Comparison of ENCODE assay signal across 23 cellular contexts in the genomic region with DNA sequence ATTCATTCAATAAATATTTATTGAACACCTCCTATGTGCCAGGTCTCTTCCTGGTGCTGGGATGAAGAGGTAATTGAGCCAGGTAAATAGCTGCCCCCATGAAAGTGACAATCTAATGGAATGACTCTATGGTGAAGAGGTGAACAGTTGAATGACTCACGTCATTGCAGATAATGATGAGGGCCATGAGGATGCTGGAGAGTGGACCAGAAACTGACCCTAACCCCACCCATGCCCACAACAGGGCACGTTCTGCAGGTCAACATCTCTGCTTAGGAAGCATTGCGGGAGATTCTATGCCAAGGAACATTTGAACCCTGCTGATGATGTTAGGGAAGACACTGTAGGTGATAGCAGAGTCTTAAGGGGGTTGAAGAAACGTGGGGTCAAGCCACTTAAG.
A peak's percentile ranks its signal among the peaks of the same experiment; 100 is the strongest.
DNase-seq lines count a peak whose midpoint lies in the region; ATAC-seq, FAIRE-seq and TF ChIP-seq lines count a peak whose summit lies in the region.
"Had no signal": no experiment of that assay in that cellular context is flagged by ENCODE, and none has a peak within 500 bp of the region (broad histone marks: within the 10 kb centered on the region; RNA-seq: fewer than 3 reads in every experiment).

No MANE protein-coding gene starts in this region.

- H3K27me3 ChIP-seq in Peyer's patch = no peaks in the 10 kb centered on the region
- no peaks in the 10 kb centered on the region for H3K27me3 ChIP-seq in small intestine (ENCODE audit: control insufficient read depth in 2 of 2, insufficient read depth in 2 of 2, low read length in 2 of 2)
- H3K27me3 ChIP-seq: BE2C had no signal

- TF ChIP-seq CTCF in C4-2B (conservative IDR thresholded peaks at IDR 0.05) (no peak), LNCaP clone FGC (IDR thresholded peaks at IDR 0.05; ENCODE audit: control insufficient read depth, extremely low read depth, insufficient read depth) (no peak), Peyer's patch (IDR thresholded peaks at IDR 0.05) (no peak), omental fat pad (IDR thresholded peaks at IDR 0.05) (no peak)

- H3K9me3 Mint-ChIP-seq in activated T-helper 17 cell treated with anti-CD3 and anti-CD28 coated beads, Interleukin-2, amount 50 U/mL, for 72 hours = peaks cover 9% of the 10 kb centered on the region

- ATAC-seq in GM21529 (IDR thresholded peaks at IDR 0.05; ENCODE audit: unreplicated experiment) = no peak
- no peak for ATAC-seq in omental fat pad (ENCODE audit: low FRiP score)
- ATAC-seq in activated T-helper 17 cell treated with anti-CD3 and anti-CD28 coated beads, Interleukin-2, amount 50 U/mL, for 72 hours (replicated peaks) = no peak
- ATAC-seq: HepG2 had no signal

- no peak overlapping the region for H3K4me3 Mint-ChIP-seq in activated T-helper 17 cell treated with anti-CD3 and anti-CD28 coated beads, Interleukin-2, amount 50 U/mL, for 72 hours
- H3K4me3 Mint-ChIP-seq: CD4-positive, alpha-beta T cell had no signal

- FAIRE-seq in small intestine (lab: Jason Lieb, UNC) = no peak
- FAIRE-seq: A204.1, D721Med, G401.6, GM12891, GM18507, HepG2 had no signal

- H3K4me3 ChIP-seq in LNCaP clone FGC (ENCODE audit: low read depth, low read length) = 0 out of 2 replicates have a peak overlapping the region, but pooled peaks have one; percentile 13
- H3K4me3 ChIP-seq in Peyer's patch = no peak overlapping the region
- no peak overlapping the region for H3K4me3 ChIP-seq in small intestine (ENCODE audit: low read depth in 1 of 2, low read length in 2 of 2)
- H3K4me3 ChIP-seq: HAP-1 had no signal

- H3K36me3 ChIP-seq in Peyer's patch = no peaks in the 10 kb centered on the region
- H3K36me3 ChIP-seq in small intestine (ENCODE audit: control insufficient read depth in 2 of 2, insufficient read depth in 2 of 2, low read length in 2 of 2) = no peaks in the 10 kb centered on the region
- H3K36me3 ChIP-seq: BE2C, HAP-1 had no signal

- WGBS in small intestine, 3 donors = 49 to 67% (median 55%) methylated on average over 4 of the region's 4 CpGs

- H3K9me3 ChIP-seq in Peyer's patch (no peaks in the 10 kb centered on the region), small intestine (ENCODE audit: control insufficient read depth, low read depth) (no peaks in the 10 kb centered on the region)
- H3K9me3 ChIP-seq: BE2C, Caco-2, HAP-1 had no signal

- no peaks in the 10 kb centered on the region for H3K36me3 Mint-ChIP-seq in activated T-helper 17 cell treated with anti-CD3 and anti-CD28 coated beads, Interleukin-2, amount 50 U/mL, for 72 hours (ENCODE audit: low read depth)
- H3K36me3 Mint-ChIP-seq: IgD-negative memory B cell had no signal

- no peak overlapping the region for H3K27ac Mint-ChIP-seq in activated T-helper 17 cell treated with anti-CD3 and anti-CD28 coated beads, Interleukin-2, amount 50 U/mL, for 72 hours
- H3K27ac Mint-ChIP-seq: CD4-positive, alpha-beta T cell; IgD-negative memory B cell had no signal

- H3K27ac ChIP-seq in C4-2B = peak overlapping the region; percentile 63
- peak overlapping the region in 2 of 4 donors; percentile 24 to 82 for H3K27ac ChIP-seq in Peyer's patch
- H3K27ac ChIP-seq in small intestine (ENCODE audit: low read depth in 1 of 2, low read length in 1 of 2) = peak overlapping the region in 1 of 2 donors; percentile 13
- H3K27ac ChIP-seq: HL-60 had no signal

- TF ChIP-seq POLR2A in Peyer's patch (IDR thresholded peaks at IDR 0.05) = no peak

- no peaks in the 10 kb centered on the region for H3K27me3 Mint-ChIP-seq in activated T-helper 17 cell treated with anti-CD3 and anti-CD28 coated beads, Interleukin-2, amount 50 U/mL, for 72 hours
- H3K27me3 Mint-ChIP-seq: CD4-positive, alpha-beta T cell had no signal

- H3K4me1 ChIP-seq in Peyer's patch (peaks cover 0 to 6% (median 0%) of the 10 kb centered on the region in 4 donors), small intestine (ENCODE audit: control insufficient read depth in 2 of 2, insufficient read depth in 1 of 2, low read depth in 1 of 2, low read length in 1 of 2) (peaks cover 0 to 9% of the 10 kb centered on the region in 2 donors)
- H3K4me1 ChIP-seq: HAP-1 had no signal

- no peaks in the 10 kb centered on the region for H3K4me1 Mint-ChIP-seq in activated T-helper 17 cell treated with anti-CD3 and anti-CD28 coated beads, Interleukin-2, amount 50 U/mL, for 72 hours
- H3K4me1 Mint-ChIP-seq: IgD-negative memory B cell had no signal

- no peak for DNase-seq in LNCaP clone FGC (ENCODE audit: low read depth)
- DNase-seq in Peyer's patch = peak in 2 of 3 donors; percentile 59 to 73
- DNase-seq in small intestine = peak; percentile 66
- no peak for DNase-seq in omental fat pad (ENCODE audit: low spot score)
- DNase-seq: ACHN; BE2C; C1 segment of cervical spinal cord; Caco-2; CD4-positive, alpha-beta T cell; GOT3; KBM-7 had no signal

Comparison
In these comparisons a context has a peak if more than half of its experiments do, and no peak if none do; other contexts are left out.
1. DNase-seq: peak in Peyer's patch (2 of 3) and small intestine (single experiment); none in LNCaP clone FGC (single experiment) and omental fat pad (single experiment).